In the genomic region with DNA sequence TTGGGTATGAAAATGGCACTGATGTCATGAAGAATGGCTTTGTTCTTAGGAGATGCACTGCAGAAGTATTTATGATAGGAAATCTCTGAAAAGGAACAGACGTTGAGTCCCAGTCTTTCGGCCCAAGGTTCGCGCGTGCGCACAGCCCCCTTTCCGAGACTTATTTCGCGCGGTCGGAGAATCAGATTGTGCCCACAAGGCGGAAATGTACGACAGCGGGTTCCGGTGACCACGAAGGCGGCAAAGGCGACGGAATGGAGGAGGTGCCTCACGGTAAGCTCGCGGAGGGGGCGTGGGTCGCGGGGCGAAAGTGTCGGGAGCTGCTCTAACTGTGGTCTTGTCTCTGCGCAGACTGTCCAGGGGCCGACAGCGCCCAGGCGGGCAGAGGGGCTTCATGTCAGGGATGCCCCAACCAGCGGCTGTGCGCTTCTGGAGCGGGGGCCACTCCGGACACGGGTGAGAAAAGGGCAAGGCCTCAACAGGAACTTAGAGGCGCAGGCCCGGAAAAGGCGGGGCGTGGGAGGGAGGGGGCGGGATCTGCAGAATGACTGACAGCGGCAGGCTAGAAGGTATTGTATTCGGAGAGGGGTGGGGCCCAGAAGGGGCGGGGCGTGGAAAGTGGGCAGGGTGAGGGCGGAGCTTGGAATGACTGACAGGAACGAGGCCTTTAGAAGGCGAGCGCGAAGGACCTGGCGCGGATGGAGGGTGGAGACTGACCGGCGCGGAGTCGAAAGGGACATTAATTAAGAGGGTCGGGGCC, we compare ENCODE assay signal across 1 cellular context.
TF ChIP-seq lines count a peak whose summit lies in the region.

A gene (plus strand): TSS at position 233 of the 760 bp plus-strand sequence. CDS start 22 bp downstream, at position 255.

TF ChIP-seq in HepG2, 621 proteins besides CTCF, POLR2A, EP300 and RAD21 (continued from another document):
- 0 out of 2 replicates have a peak, but pooled peaks have one; percentile 40 for TF ChIP-seq STAT5B (CRISPR knock-in tag; IDR thresholded peaks at IDR 0.05)
- peak; percentile 93; the same call in 1 of the 2 replicates for TF ChIP-seq KLF15 (CRISPR knock-in tag; IDR thresholded peaks at IDR 0.05; ENCODE audit: borderline replicate concordance)
- 0 out of 2 replicates have a peak, but pooled peaks have one; percentile 75 for TF ChIP-seq ZFP36L1 (CRISPR knock-in tag; IDR thresholded peaks at IDR 0.05)
- TF ChIP-seq ZFP36L2 (CRISPR knock-in tag; IDR thresholded peaks at IDR 0.05), result peak; percentile 88; the same call in 1 of the 2 replicates
- TF ChIP-seq ZNF569 (CRISPR knock-in tag; IDR thresholded peaks at IDR 0.05; ENCODE audit: borderline replicate concordance), result peak; percentile 99; the same call in 1 of the 2 replicates
- TF ChIP-seq ZNF501 (CRISPR knock-in tag; IDR thresholded peaks at IDR 0.05), result peak; percentile 100
- TF ChIP-seq ZNF337 (CRISPR knock-in tag; IDR thresholded peaks at IDR 0.05; ENCODE audit: borderline replicate concordance, low read depth), result peak; percentile 87; the same call in 1 of the 2 replicates
- no peak for TF ChIP-seq ATM (IDR thresholded peaks at IDR 0.05; ENCODE audit: borderline replicate concordance)
- TF ChIP-seq HOXA7 (CRISPR knock-in tag; IDR thresholded peaks at IDR 0.05), result no peak
- TF ChIP-seq, protein P1, sequence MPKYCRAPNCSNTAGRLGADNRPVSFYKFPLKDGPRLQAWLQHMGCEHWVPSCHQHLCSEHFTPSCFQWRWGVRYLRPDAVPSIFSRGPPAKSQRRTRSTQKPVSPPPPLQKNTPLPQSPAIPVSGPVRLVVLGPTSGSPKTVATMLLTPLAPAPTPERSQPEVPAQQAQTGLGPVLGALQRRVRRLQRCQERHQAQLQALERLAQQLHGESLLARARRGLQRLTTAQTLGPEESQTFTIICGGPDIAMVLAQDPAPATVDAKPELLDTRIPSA (CRISPR knock-in tag; IDR thresholded peaks at IDR 0.05; ENCODE audit: borderline replicate concordance), result peak; percentile 97; the same call in 1 of the 2 replicates
- TF ChIP-seq ZNF253 (CRISPR knock-in tag; IDR thresholded peaks at IDR 0.05; ENCODE audit: borderline replicate concordance), result peak; percentile 92; the same call in 1 of the 2 replicates
- TF ChIP-seq, protein P2, sequence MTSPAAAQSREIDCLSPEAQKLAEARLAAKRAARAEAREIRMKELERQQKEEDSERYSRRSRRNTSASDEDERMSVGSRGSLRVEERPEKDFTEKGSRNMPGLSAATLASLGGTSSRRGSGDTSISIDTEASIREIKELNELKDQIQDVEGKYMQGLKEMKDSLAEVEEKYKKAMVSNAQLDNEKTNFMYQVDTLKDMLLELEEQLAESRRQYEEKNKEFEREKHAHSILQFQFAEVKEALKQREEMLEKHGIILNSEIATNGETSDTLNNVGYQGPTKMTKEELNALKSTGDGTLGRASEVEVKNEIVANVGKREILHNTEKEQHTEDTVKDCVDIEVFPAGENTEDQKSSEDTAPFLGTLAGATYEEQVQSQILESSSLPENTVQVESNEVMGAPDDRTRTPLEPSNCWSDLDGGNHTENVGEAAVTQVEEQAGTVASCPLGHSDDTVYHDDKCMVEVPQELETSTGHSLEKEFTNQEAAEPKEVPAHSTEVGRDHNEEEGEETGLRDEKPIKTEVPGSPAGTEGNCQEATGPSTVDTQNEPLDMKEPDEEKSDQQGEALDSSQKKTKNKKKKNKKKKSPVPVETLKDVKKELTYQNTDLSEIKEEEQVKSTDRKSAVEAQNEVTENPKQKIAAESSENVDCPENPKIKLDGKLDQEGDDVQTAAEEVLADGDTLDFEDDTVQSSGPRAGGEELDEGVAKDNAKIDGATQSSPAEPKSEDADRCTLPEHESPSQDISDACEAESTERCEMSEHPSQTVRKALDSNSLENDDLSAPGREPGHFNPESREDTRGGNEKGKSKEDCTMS (CRISPR knock-in tag; conservative IDR thresholded peaks at IDR 0.05), result no peak
- TF ChIP-seq ZNF292 (CRISPR knock-in tag; IDR thresholded peaks at IDR 0.05; ENCODE audit: borderline replicate concordance, low read depth), result peak; percentile 24; the same call in 1 of the 2 replicates
- TF ChIP-seq SNRNP70 (IDR thresholded peaks at IDR 0.05; ENCODE audit: low read depth, low read length), result no peak
- TF ChIP-seq RARG (CRISPR knock-in tag; IDR thresholded peaks at IDR 0.05; ENCODE audit: low read depth), result peak; percentile 81; the same call in 1 of the 2 replicates
- TF ChIP-seq ZNF446 (CRISPR knock-in tag; IDR thresholded peaks at IDR 0.05), result no peak; the same call in 1 of the 2 replicates
- TF ChIP-seq TRIM24 (CRISPR knock-in tag; IDR thresholded peaks at IDR 0.05), result no peak
- TF ChIP-seq, protein P3, sequence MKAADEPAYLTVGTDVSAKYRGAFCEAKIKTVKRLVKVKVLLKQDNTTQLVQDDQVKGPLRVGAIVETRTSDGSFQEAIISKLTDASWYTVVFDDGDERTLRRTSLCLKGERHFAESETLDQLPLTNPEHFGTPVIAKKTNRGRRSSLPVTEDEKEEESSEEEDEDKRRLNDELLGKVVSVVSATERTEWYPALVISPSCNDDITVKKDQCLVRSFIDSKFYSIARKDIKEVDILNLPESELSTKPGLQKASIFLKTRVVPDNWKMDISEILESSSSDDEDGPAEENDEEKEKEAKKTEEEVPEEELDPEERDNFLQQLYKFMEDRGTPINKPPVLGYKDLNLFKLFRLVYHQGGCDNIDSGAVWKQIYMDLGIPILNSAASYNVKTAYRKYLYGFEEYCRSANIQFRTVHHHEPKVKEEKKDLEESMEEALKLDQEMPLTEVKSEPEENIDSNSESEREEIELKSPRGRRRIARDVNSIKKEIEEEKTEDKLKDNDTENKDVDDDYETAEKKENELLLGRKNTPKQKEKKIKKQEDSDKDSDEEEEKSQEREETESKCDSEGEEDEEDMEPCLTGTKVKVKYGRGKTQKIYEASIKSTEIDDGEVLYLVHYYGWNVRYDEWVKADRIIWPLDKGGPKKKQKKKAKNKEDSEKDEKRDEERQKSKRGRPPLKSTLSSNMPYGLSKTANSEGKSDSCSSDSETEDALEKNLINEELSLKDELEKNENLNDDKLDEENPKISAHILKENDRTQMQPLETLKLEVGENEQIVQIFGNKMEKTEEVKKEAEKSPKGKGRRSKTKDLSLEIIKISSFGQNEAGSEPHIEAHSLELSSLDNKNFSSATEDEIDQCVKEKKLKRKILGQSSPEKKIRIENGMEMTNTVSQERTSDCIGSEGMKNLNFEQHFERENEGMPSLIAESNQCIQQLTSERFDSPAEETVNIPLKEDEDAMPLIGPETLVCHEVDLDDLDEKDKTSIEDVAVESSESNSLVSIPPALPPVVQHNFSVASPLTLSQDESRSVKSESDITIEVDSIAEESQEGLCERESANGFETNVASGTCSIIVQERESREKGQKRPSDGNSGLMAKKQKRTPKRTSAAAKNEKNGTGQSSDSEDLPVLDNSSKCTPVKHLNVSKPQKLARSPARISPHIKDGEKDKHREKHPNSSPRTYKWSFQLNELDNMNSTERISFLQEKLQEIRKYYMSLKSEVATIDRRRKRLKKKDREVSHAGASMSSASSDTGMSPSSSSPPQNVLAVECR (CRISPR knock-in tag; IDR thresholded peaks at IDR 0.05; ENCODE audit: borderline replicate concordance), result peak; percentile 98
- TF ChIP-seq, protein P4, sequence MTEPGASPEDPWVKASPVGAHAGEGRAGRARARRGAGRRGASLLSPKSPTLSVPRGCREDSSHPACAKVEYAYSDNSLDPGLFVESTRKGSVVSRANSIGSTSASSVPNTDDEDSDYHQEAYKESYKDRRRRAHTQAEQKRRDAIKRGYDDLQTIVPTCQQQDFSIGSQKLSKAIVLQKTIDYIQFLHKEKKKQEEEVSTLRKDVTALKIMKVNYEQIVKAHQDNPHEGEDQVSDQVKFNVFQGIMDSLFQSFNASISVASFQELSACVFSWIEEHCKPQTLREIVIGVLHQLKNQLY (CRISPR knock-in tag; IDR thresholded peaks at IDR 0.05), result no peak
- no peak for TF ChIP-seq ZNF432 (CRISPR knock-in tag; IDR thresholded peaks at IDR 0.05; ENCODE audit: borderline replicate concordance)
- TF ChIP-seq KMT2A (CRISPR knock-in tag; IDR thresholded peaks at IDR 0.05), result peak; percentile 54; the same call in 1 of the 2 replicates
- TF ChIP-seq ZNF747 (CRISPR knock-in tag; IDR thresholded peaks at IDR 0.05; ENCODE audit: borderline replicate concordance), result peak; percentile 98
- no peak for TF ChIP-seq TEAD2 (CRISPR knock-in tag; IDR thresholded peaks at IDR 0.05)
